Comparison of ENCODE assay signal across 23 cellular contexts in genomic region chr5:125413861-125414260, GRCh38.
DNase-seq lines count a peak whose midpoint lies in the region; ATAC-seq and TF ChIP-seq lines count a peak whose summit lies in the region.
"Had no signal": no experiment of that assay in that cellular context is flagged by ENCODE, and none has a peak within 500 bp of the region (broad histone marks: within the 10 kb centered on the region; RNA-seq: fewer than 3 reads in every experiment).

No MANE protein-coding gene starts in this region.

- in situ Hi-C loops in G401 (cut with HindIII; ENCODE audit: low sequenced_read_pairs): no loop called here

- H3K9me3 Mint-ChIP-seq in neural progenitor cell: peaks cover 17% of the 10 kb centered on the region
- H3K9me3 Mint-ChIP-seq: stimulated activated memory B cell treated with anti-CD40 and anti-IgM and Interleukin-4, amounts not matched to agents 10 μg/mL and 1 μg/mL and 100 μg/mL, for 72 hours; T-helper 2 cell treated with Interferon-gamma antibody and Interleukin-4, amounts not matched to agents 5 μg/mL and 100 μg/mL, for 36 hours; WTC11 had no signal

- H3K36me3 ChIP-seq in neural progenitor cell (no peaks in the 10 kb centered on the region), heart right ventricle (no peaks in the 10 kb centered on the region)
- H3K36me3 ChIP-seq: right lobe of liver, thyroid gland had no signal

- no peaks in the 10 kb centered on the region for H3K27me3 ChIP-seq in neural progenitor cell
- H3K27me3 ChIP-seq in heart right ventricle: no peaks in the 10 kb centered on the region
- H3K27me3 ChIP-seq: right lobe of liver, thyroid gland had no signal

- peaks cover 71% of the 10 kb centered on the region for H3K4me1 Mint-ChIP-seq in neural progenitor cell
- H3K4me1 Mint-ChIP-seq: CD4-positive, CD25-positive, alpha-beta regulatory T cell had no signal

- H3K4me3 ChIP-seq in neural progenitor cell (no peak overlapping the region), heart right ventricle (no peak overlapping the region)
- H3K4me3 ChIP-seq: right lobe of liver, thyroid gland had no signal

- no peak overlapping the region for H2AFZ ChIP-seq in neural progenitor cell (replicated peaks)

- H3K27ac Mint-ChIP-seq in neural progenitor cell: peak overlapping the region; percentile 98
- H3K27ac Mint-ChIP-seq: CD4-positive, CD25-positive, alpha-beta regulatory T cell; stimulated activated memory B cell treated with anti-CD40 and anti-IgM and Interleukin-4, amounts not matched to agents 10 μg/mL and 1 μg/mL and 100 μg/mL, for 72 hours; T-helper 2 cell treated with Interferon-gamma antibody and Interleukin-4, amounts not matched to agents 5 μg/mL and 100 μg/mL, for 36 hours; WTC11 had no signal

- peak overlapping the region; percentile 62 for H3K4me3 Mint-ChIP-seq in neural progenitor cell
- H3K4me3 Mint-ChIP-seq: CD4-positive, CD25-positive, alpha-beta regulatory T cell; stimulated activated memory B cell treated with anti-CD40 and anti-IgM and Interleukin-4, amounts not matched to agents 10 μg/mL and 1 μg/mL and 100 μg/mL, for 72 hours; T-helper 2 cell treated with Interferon-gamma antibody and Interleukin-4, amounts not matched to agents 5 μg/mL and 100 μg/mL, for 36 hours had no signal

- H3K4me2 ChIP-seq in neural progenitor cell: peak overlapping the region; percentile 61

- H3K9ac ChIP-seq in neural progenitor cell: no peak overlapping the region

- ATAC-seq in HG03108 (IDR thresholded peaks at IDR 0.05; ENCODE audit: unreplicated experiment) (no peak), heart right ventricle (no peak)
- ATAC-seq: right lobe of liver; stimulated activated memory B cell treated with anti-CD40 and anti-IgM and Interleukin-4, amounts not matched to agents 10 μg/mL and 1 μg/mL and 100 μg/mL, for 72 hours; WTC11 had no signal

- H3K36me3 Mint-ChIP-seq in neural progenitor cell: peaks cover 11% of the 10 kb centered on the region
- H3K36me3 Mint-ChIP-seq: CD4-positive, CD25-positive, alpha-beta regulatory T cell; stimulated activated memory B cell treated with anti-CD40 and anti-IgM and Interleukin-4, amounts not matched to agents 10 μg/mL and 1 μg/mL and 100 μg/mL, for 72 hours; WTC11 had no signal

- H3K79me2 ChIP-seq in neural progenitor cell (ENCODE audit: low read depth): no peaks in the 10 kb centered on the region

- H3K9me3 ChIP-seq in neural progenitor cell (ENCODE audit: low read depth): no peaks in the 10 kb centered on the region
- no peaks in the 10 kb centered on the region for H3K9me3 ChIP-seq in heart right ventricle
- H3K9me3 ChIP-seq: right lobe of liver, thyroid gland had no signal

- intact Hi-C loops in heart right ventricle (cut with DNase I): loop anchor here in 1 of 10 donors (5.0 kb wide), 1 partner anchor 667 kb away; the partner anchor contains the start of gene ZNF608

- H3K4me1 ChIP-seq in neural progenitor cell (peaks cover 61% of the 10 kb centered on the region), heart right ventricle (peaks cover 0 to 50% (median 33%) of the 10 kb centered on the region in 9 donors)

- H3K27me3 Mint-ChIP-seq in neural progenitor cell (ENCODE audit: insufficient read depth, low read depth): peaks cover 7% of the 10 kb centered on the region
- H3K27me3 Mint-ChIP-seq: CD4-positive, CD25-positive, alpha-beta regulatory T cell had no signal

- peak; percentile 69 for DNase-seq in G401 (ENCODE audit: low spot score)
- peak; percentile 46 for DNase-seq in islet precursor cell
- peak; percentile 32 for DNase-seq in neural progenitor cell (ENCODE audit: low spot score)
- DNase-seq in heart right ventricle: no peak
- DNase-seq in mesenteric fat pad (ENCODE audit: low spot score): no peak
- DNase-seq in NK-92 treated with Interleukin-12 subunit alpha and Interleukin-12 subunit beta, amount 100 ng/mL, for 24 hours (lab: John Stamatoyannopoulos, UW): no peak
- DNase-seq: activated CD4-positive, alpha-beta T cell treated with anti-CD3 and anti-CD28 coated beads, Interleukin-2, amount 50 U/mL, for 48 hours; activated gamma-delta T cell treated with Interleukin-2 at 50 U/mL for 16 hours; CD4-positive, CD25-positive, alpha-beta regulatory T cell; cerebellar nuclear complex; DND-41; KG1; MV-4-11; NCI-H2081 treated with DMSO at 0.1 percent for 48 hours; NCI-H524 treated with DMSO at 0.1 percent for 48 hours; occipital lobe; right lobe of liver; thyroid gland had no signal

- H3F3A ChIP-seq in neural progenitor cell (ENCODE audit: low read depth): peaks cover 44% of the 10 kb centered on the region

- whole genome bisulfite sequencing in heart right ventricle, 2 donors: 93 to 95% methylated on average over 2 of the region's 2 CpGs

- TF ChIP-seq CTCF in neural progenitor cell (IDR thresholded peaks at IDR 0.05) (no peak), heart right ventricle (IDR thresholded peaks at IDR 0.05) (no peak)

- H3K27ac ChIP-seq in angular gyrus (ENCODE audit: low read depth, low read length): peak overlapping the region; percentile 94
- H3K27ac ChIP-seq in neural progenitor cell: no peak overlapping the region
- H3K27ac ChIP-seq in heart right ventricle: no peak overlapping the region
- H3K27ac ChIP-seq: right lobe of liver, thyroid gland had no signal

- no peaks in the 10 kb centered on the region for H4K20me1 ChIP-seq in neural progenitor cell (ENCODE audit: low read depth)

Comparison
In these comparisons a context has a peak if more than half of its experiments do, and no peak if none do; other contexts are left out.
1. DNase-seq: peak in G401 (single experiment), islet precursor cell (single experiment) and neural progenitor cell (single experiment); none in heart right ventricle (0 of 2), mesenteric fat pad (single experiment) and NK-92 treated with Interleukin-12 subunit alpha and Interleukin-12 subunit beta, amount 100 ng/mL, for 24 hours (single experiment).